ENCODE assay signal across 21 cellular contexts in the genomic region with DNA sequence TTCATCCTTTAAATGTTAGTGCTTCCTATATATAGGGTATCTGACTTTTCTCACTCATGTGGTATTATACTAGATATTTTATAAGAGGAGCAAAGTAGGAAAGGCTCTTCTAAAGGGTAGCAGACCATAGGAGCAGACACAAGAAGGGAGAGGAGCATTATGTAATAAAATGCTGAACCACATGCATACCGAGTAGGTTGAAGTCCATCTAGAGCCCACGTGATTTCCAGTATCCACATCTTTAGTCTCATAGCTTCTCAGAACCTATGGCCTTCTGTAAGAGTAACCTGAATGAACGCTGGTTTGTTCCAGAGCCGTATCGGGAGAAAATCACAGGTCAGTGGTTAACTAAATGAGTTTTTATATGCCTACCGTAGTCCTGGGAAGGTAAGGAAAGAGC.
DNase-seq lines count a peak whose midpoint lies in the region; TF ChIP-seq lines count a peak whose summit lies in the region.
"Had no signal": no experiment of that assay in that cellular context is flagged by ENCODE, and none has a peak within 500 bp of the region (broad histone marks: within the 10 kb centered on the region; RNA-seq: fewer than 3 reads in every experiment).

No MANE protein-coding gene starts in this region.

- H3K9me3 ChIP-seq in mesenchymal stem cell (ENCODE audit: control insufficient read depth, low read length) (peaks cover 7% of the 10 kb centered on the region), stomach (no peaks in the 10 kb centered on the region)
- H3K9me3 ChIP-seq: thoracic aorta had no signal

- H3K4me2 ChIP-seq in mesenchymal stem cell (ENCODE audit: low read length, poor library complexity, severe bottlenecking) = no peak overlapping the region

- H2BK12ac ChIP-seq in mesenchymal stem cell (ENCODE audit: low read length in 2 of 2) = no peak overlapping the region

- H2AFZ ChIP-seq in mesenchymal stem cell (ENCODE audit: low read depth, low read length) = no peak overlapping the region

- peaks cover 16% of the 10 kb centered on the region for H3K79me1 ChIP-seq in mesenchymal stem cell (replicated peaks; ENCODE audit: low read length, poor library complexity, severe bottlenecking)

- H3K27ac ChIP-seq in epithelial cell of prostate (peak overlapping the region; percentile 88), mesenchymal stem cell (ENCODE audit: low read length, poor library complexity, severe bottlenecking) (no peak overlapping the region), stomach (peak overlapping the region in 3 of 5 donors; percentile 59 to 72 (median 62))

- H3K23ac ChIP-seq in mesenchymal stem cell (ENCODE audit: low read length in 2 of 2) = no peak overlapping the region

- H3K36me3 ChIP-seq in mesenchymal stem cell (ENCODE audit: control insufficient read depth in 1 of 2, insufficient read depth in 2 of 2, low read depth in 1 of 2, low read length in 2 of 2) = peaks cover under 1 to 8% of the 10 kb centered on the region in 2 experiments
- no peaks in the 10 kb centered on the region for H3K36me3 ChIP-seq in stomach
- H3K36me3 ChIP-seq: thoracic aorta, uterus had no signal

- H3K9ac ChIP-seq in mesenchymal stem cell (ENCODE audit: low read length) = peak overlapping the region; percentile 84

- no peak overlapping the region for H2BK15ac ChIP-seq in mesenchymal stem cell (ENCODE audit: low read depth, poor library complexity, severe bottlenecking)

- no peak overlapping the region for H3K4ac ChIP-seq in mesenchymal stem cell (ENCODE audit: low read depth in 1 of 2, low read length in 2 of 2)

- no peak for TF ChIP-seq CTCF in stomach (IDR thresholded peaks at IDR 0.05)

- peak overlapping the region in 1 of 2 experiments; percentile 67 for H3K4me3 ChIP-seq in mesenchymal stem cell (ENCODE audit: insufficient read depth in 1 of 2, low read depth in 1 of 2, low read length in 2 of 2)
- H3K4me3 ChIP-seq in stomach = no peak overlapping the region
- H3K4me3 ChIP-seq: GM12878, skin epidermis, thoracic aorta, uterus had no signal

- TF ChIP-seq EP300 in stomach (IDR thresholded peaks at IDR 0.05) = no peak

- H2BK5ac ChIP-seq in mesenchymal stem cell (ENCODE audit: low read depth, low read length, poor library complexity, severe bottlenecking) = no peak overlapping the region

- no peak overlapping the region for H3K18ac ChIP-seq in mesenchymal stem cell (ENCODE audit: low read depth in 1 of 2, low read length in 2 of 2)

- no peak overlapping the region for H4K8ac ChIP-seq in mesenchymal stem cell (ENCODE audit: low read length)

- H2BK120ac ChIP-seq in mesenchymal stem cell (ENCODE audit: low read depth, low read length) = no peak overlapping the region

- peaks cover 3% of the 10 kb centered on the region for H3K4me1 ChIP-seq in mesenchymal stem cell (ENCODE audit: control insufficient read depth, insufficient read depth, low read depth, low read length)
- peaks cover 6 to 37% (median 20%) of the 10 kb centered on the region in 4 donors for H3K4me1 ChIP-seq in stomach
- H3K4me1 ChIP-seq: uterus had no signal

- H2AK5ac ChIP-seq in mesenchymal stem cell (ENCODE audit: low read length, severe bottlenecking) = no peak overlapping the region

- H4K91ac ChIP-seq in mesenchymal stem cell (ENCODE audit: low read length) = no peak overlapping the region

- peak; percentile 28 for DNase-seq in HuH-7 (ENCODE audit: low spot score)
- DNase-seq in epithelial cell of prostate (ENCODE audit: low read depth, low spot score) = no peak
- DNase-seq in mesenchymal stem cell = no peak
- no peak for DNase-seq in stomach
- DNase-seq in activated gamma-delta T cell (lab: John Stamatoyannopoulos, UW) = no peak
- DNase-seq in superior temporal gyrus (ENCODE audit: extremely low spot score) = no peak
- no peak for DNase-seq in NCI-H1092 (lab: John Stamatoyannopoulos, UW)
- DNase-seq: activated CD4-positive, alpha-beta T cell treated with anti-CD3 and anti-CD28 coated beads, Interleukin-2, amount 10 ng/mL, durations not matched to agents 7 days and 5 days; activated effector memory CD4-positive, alpha-beta T cell treated with Interleukin-2 at 50 U/mL for 16 hours; anterior cingulate cortex; CD8-positive, alpha-beta memory T cell; DMS 273 treated with DMSO at 0.1 percent for 48 hours; NCI-H1048; NCI-H1694; NCI-H2171; NCI-H510A; stimulated activated naive CD4-positive, alpha-beta T cell; uterus had no signal

- no peak for TF ChIP-seq POLR2A in stomach (IDR thresholded peaks at IDR 0.05)

- H3K14ac ChIP-seq in mesenchymal stem cell (ENCODE audit: low read length in 2 of 2) = no peak overlapping the region

- H3K27me3 ChIP-seq in mesenchymal stem cell (ENCODE audit: control insufficient read depth in 1 of 2, insufficient read depth in 1 of 2, low read length in 2 of 2) (no peaks in the 10 kb centered on the region), stomach (no peaks in the 10 kb centered on the region)
- H3K27me3 ChIP-seq: uterus had no signal

- intact Hi-C loops in stomach (cut with DNase I; ENCODE audit: low total_unique reads) = no loop called here

- 94% methylated on average over 6 of the region's 6 CpGs for WGBS in mesenchymal stem cell
- WGBS in stomach, 5 donors = 84 to 96% (median 88%) methylated on average over 6 of the region's 6 CpGs
